34 cellular contexts compared by ENCODE assay signal in genomic region chrX:134569306-134569705, GRCh38.
"Had no signal": no experiment of that assay in that cellular context is flagged by ENCODE, and none has a peak within 500 bp of the region (broad histone marks: within the 10 kb centered on the region; RNA-seq: fewer than 3 reads in every experiment).

No MANE protein-coding gene starts in this region.

- H3K4me3 Mint-ChIP-seq: activated CD4-positive, alpha-beta memory T cell treated with anti-CD3 and anti-CD28 coated beads, Interleukin-2, amount 10 ng/mL, durations not matched to agents 7 days and 5 days; activated CD8-positive, alpha-beta memory T cell treated with anti-CD3 and anti-CD28 coated beads, Interleukin-2, amount 10 ng/mL, durations not matched to agents 7 days and 5 days; activated naive CD4-positive, alpha-beta T cell treated with anti-CD3 and anti-CD28 coated beads, Interleukin-2, amount 10 ng/mL, durations not matched to agents 7 days and 5 days; activated naive CD8-positive, alpha-beta T cell; activated naive CD8-positive, alpha-beta T cell treated with anti-CD3 and anti-CD28 coated beads, Interleukin-2, amount 50 U/mL, for 24 hours had no signal

- H3K27ac ChIP-seq: brain microvascular endothelial cell, WERI-Rb-1 had no signal

- DNase-seq: activated CD4-positive, alpha-beta memory T cell treated with anti-CD3 and anti-CD28 coated beads, Interleukin-2, amount 10 ng/mL, durations not matched to agents 7 days and 5 days; activated CD4-positive, alpha-beta T cell treated with anti-CD3 and anti-CD28 coated beads for 1 hour; activated CD4-positive, alpha-beta T cell treated with anti-CD3 and anti-CD28 coated beads for 48 hours; activated CD4-positive, CD25-positive, alpha-beta regulatory T cell; activated CD8-positive, alpha-beta memory T cell treated with anti-CD3 and anti-CD28 coated beads for 24 hours; activated CD8-positive, alpha-beta memory T cell treated with anti-CD3 and anti-CD28 coated beads, Interleukin-2, amount 10 ng/mL, durations not matched to agents 7 days and 5 days; activated CD8-positive, alpha-beta memory T cell treated with anti-CD3 and anti-CD28 coated beads, Interleukin-2, amount 50 U/mL, for 48 hours; activated effector memory CD4-positive, alpha-beta T cell treated with Interleukin-2 at 50 U/mL for 16 hours; activated naive CD4-positive, alpha-beta T cell treated with anti-CD3 and anti-CD28 coated beads, Interleukin-2, amount 10 ng/mL, durations not matched to agents 7 days and 5 days; activated naive CD8-positive, alpha-beta T cell treated with anti-CD3 and anti-CD28 coated beads, Interleukin-2, amount 50 U/mL, for 24 hours; activated T-cell treated with anti-CD3 and anti-CD28 coated beads, Interleukin-2, amount 50 U/mL, for 48 hours; anterior cingulate cortex; brain microvascular endothelial cell; central memory CD4-positive, alpha-beta T cell; MM.1S; MV-4-11; NCI-H1092; NCI-H146; NCI-H187; NCI-H2029 treated with DMSO at 0.1 percent for 48 hours; NCI-H2171 treated with DMSO at 0.1 percent for 48 hours; NCI-H2227 treated with DMSO at 0.1 percent for 48 hours; NCI-H446; NCI-H510A treated with DMSO at 0.1 percent for 48 hours; NCI-H526 treated with DMSO at 0.1 percent for 48 hours; NCI-H774; PC-9; Right ventricle myocardium superior; SW 1271; T-helper 1 cell; T-helper 2 cell; T-helper 9 cell had no signal

- H3K27ac Mint-ChIP-seq: activated CD4-positive, alpha-beta memory T cell treated with anti-CD3 and anti-CD28 coated beads, Interleukin-2, amount 10 ng/mL, durations not matched to agents 7 days and 5 days; activated CD8-positive, alpha-beta memory T cell treated with anti-CD3 and anti-CD28 coated beads, Interleukin-2, amount 10 ng/mL, durations not matched to agents 7 days and 5 days; activated naive CD4-positive, alpha-beta T cell treated with anti-CD3 and anti-CD28 coated beads, Interleukin-2, amount 10 ng/mL, durations not matched to agents 7 days and 5 days; activated naive CD8-positive, alpha-beta T cell; activated naive CD8-positive, alpha-beta T cell treated with anti-CD3 and anti-CD28 coated beads, Interleukin-2, amount 50 U/mL, for 24 hours had no signal

- H3K36me3 ChIP-seq: brain microvascular endothelial cell, WERI-Rb-1 had no signal

- H3K4me3 ChIP-seq: PC-9 had no signal

- H3K4me1 Mint-ChIP-seq: activated naive CD8-positive, alpha-beta T cell treated with anti-CD3 and anti-CD28 coated beads, Interleukin-2, amount 50 U/mL, for 24 hours had no signal

- ATAC-seq: activated CD8-positive, alpha-beta memory T cell treated with anti-CD3 and anti-CD28 coated beads, Interleukin-2, amount 10 ng/mL, durations not matched to agents 7 days and 5 days; activated naive CD8-positive, alpha-beta T cell treated with anti-CD3 and anti-CD28 coated beads, Interleukin-2, amount 50 U/mL, for 24 hours had no signal

- H3K27me3 ChIP-seq: brain microvascular endothelial cell had no signal

- H3K9me3 Mint-ChIP-seq: activated CD4-positive, alpha-beta memory T cell treated with anti-CD3 and anti-CD28 coated beads, Interleukin-2, amount 10 ng/mL, durations not matched to agents 7 days and 5 days; activated naive CD4-positive, alpha-beta T cell treated with anti-CD3 and anti-CD28 coated beads, Interleukin-2, amount 10 ng/mL, durations not matched to agents 7 days and 5 days; activated naive CD8-positive, alpha-beta T cell treated with anti-CD3 and anti-CD28 coated beads, Interleukin-2, amount 50 U/mL, for 24 hours had no signal

- H3K27me3 Mint-ChIP-seq: activated naive CD8-positive, alpha-beta T cell had no signal

- H3K36me3 Mint-ChIP-seq: activated CD8-positive, alpha-beta memory T cell treated with anti-CD3 and anti-CD28 coated beads, Interleukin-2, amount 10 ng/mL, durations not matched to agents 7 days and 5 days; activated naive CD4-positive, alpha-beta T cell treated with anti-CD3 and anti-CD28 coated beads, Interleukin-2, amount 10 ng/mL, durations not matched to agents 7 days and 5 days; activated naive CD8-positive, alpha-beta T cell had no signal

- H2AFZ ChIP-seq: PC-9 had no signal
